In the genomic region with DNA sequence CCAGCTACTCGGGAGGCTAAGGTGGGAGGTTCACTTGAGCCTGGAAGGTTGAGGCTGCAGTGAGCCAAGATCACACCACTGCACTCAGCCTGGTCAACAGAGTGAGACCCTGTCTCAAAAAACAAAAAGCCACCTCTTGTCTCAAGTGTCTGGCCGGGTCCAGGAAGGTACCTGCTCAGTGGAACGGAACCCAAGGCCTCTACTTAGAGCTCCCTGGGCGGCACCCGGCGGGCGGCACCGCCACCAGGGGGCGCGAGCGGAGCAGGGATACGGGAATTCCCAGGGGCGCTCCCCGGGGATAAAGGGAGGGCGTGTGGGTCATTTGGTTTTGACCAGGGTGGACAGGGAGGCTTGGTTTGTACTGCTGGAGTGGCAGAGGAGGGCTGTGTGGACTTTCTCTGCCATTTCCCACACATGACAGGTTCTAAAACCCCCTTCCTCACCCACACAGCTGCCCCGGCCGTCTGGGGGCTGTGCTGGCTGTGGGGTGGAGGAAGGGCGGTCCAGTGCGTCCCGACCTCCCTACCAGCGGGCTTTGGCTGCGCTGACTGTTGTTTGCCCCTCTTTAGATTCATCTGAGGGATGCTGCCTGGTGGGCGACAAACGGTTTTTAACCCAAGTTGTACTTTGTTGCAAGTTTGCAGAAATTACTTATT, we compare ENCODE assay signal across 7 cellular contexts.
DNase-seq lines count a peak whose midpoint lies in the region; ATAC-seq and TF ChIP-seq lines count a peak whose summit lies in the region.

No MANE protein-coding gene starts in this region.

- H3K4me1 Mint-ChIP-seq in endodermal cell = peaks cover under 1% of the 10 kb centered on the region
- peaks cover 22 to 26% of the 10 kb centered on the region in 2 donors for H3K4me1 Mint-ChIP-seq in natural killer cell treated with Interleukin-12 subunit alpha and Interleukin-12 subunit beta and Interleukin-15 and Interleukin-18, amount 100 ng/mL, for 72 hours (ENCODE audit: low read depth in 2 of 2)

- TF ChIP-seq CTCF in GM12874 (IDR thresholded peaks at IDR 0.05; ENCODE audit: insufficient read depth, low read depth, low read length) (peak; percentile 82), WERI-Rb-1 (IDR thresholded peaks at IDR 0.05; ENCODE audit: low read depth, low read length) (peak; percentile 88), endodermal cell (conservative IDR thresholded peaks at IDR 0.05) (peak; percentile 97)

- H3K9me3 Mint-ChIP-seq in endodermal cell = no peaks in the 10 kb centered on the region
- H3K9me3 Mint-ChIP-seq in natural killer cell treated with Interleukin-12 subunit alpha and Interleukin-12 subunit beta and Interleukin-15 and Interleukin-18, amount 100 ng/mL, for 72 hours = no peaks in the 10 kb centered on the region

- WGBS in endodermal cell (ENCODE audit: insufficient coverage in 1 of 2, insufficient read length in 1 of 2), 2 experiments = 46 to 52% methylated on average over 15 to 24 of the region's 24 CpGs

- no peak overlapping the region for H3K4me3 Mint-ChIP-seq in endodermal cell
- H3K4me3 Mint-ChIP-seq in natural killer cell treated with Interleukin-12 subunit alpha and Interleukin-12 subunit beta and Interleukin-15 and Interleukin-18, amount 100 ng/mL, for 72 hours = no peak overlapping the region

- no peaks in the 10 kb centered on the region; the same call in 1 of the 2 replicates for H3K36me3 ChIP-seq in WERI-Rb-1
- H3K36me3 ChIP-seq in endodermal cell (ENCODE audit: control insufficient read depth, insufficient read depth, low read length) = no peaks in the 10 kb centered on the region

- H3K9me3 ChIP-seq in WERI-Rb-1 (ENCODE audit: severe bottlenecking) (no peaks in the 10 kb centered on the region), endodermal cell (ENCODE audit: control insufficient read depth, low read length) (no peaks in the 10 kb centered on the region)

- H3K4me1 ChIP-seq in endodermal cell (ENCODE audit: control insufficient read depth, insufficient read depth, low read length) = no peaks in the 10 kb centered on the region

- peaks cover 9% of the 10 kb centered on the region for H3K27me3 Mint-ChIP-seq in endodermal cell (ENCODE audit: insufficient read depth)
- H3K27me3 Mint-ChIP-seq in natural killer cell treated with Interleukin-12 subunit alpha and Interleukin-12 subunit beta and Interleukin-15 and Interleukin-18, amount 100 ng/mL, for 72 hours = no peaks in the 10 kb centered on the region

- DNase-seq in WERI-Rb-1 (peak; percentile 77), endodermal cell (peak; percentile 92), amniotic stem cell (lab: John Stamatoyannopoulos, UW) (no peak)
- peak; percentile 78 for DNase-seq in natural killer cell treated with Interleukin-12 subunit alpha and Interleukin-12 subunit beta and Interleukin-15 and Interleukin-18, amount 100 ng/mL, for 72 hours (ENCODE audit: low spot score)

- H3K27me3 ChIP-seq in WERI-Rb-1 (ENCODE audit: insufficient read depth, low read depth, severe bottlenecking) (no peaks in the 10 kb centered on the region), endodermal cell (ENCODE audit: control insufficient read depth, insufficient read depth, low read length, poor library complexity, severe bottlenecking) (no peaks in the 10 kb centered on the region)

- H3K36me3 Mint-ChIP-seq in endodermal cell (ENCODE audit: low read depth) = peaks cover 2% of the 10 kb centered on the region
- H3K36me3 Mint-ChIP-seq in natural killer cell treated with Interleukin-12 subunit alpha and Interleukin-12 subunit beta and Interleukin-15 and Interleukin-18, amount 100 ng/mL, for 72 hours = no peaks in the 10 kb centered on the region

- no peak overlapping the region for H3K27ac Mint-ChIP-seq in endodermal cell
- H3K27ac Mint-ChIP-seq in natural killer cell treated with Interleukin-12 subunit alpha and Interleukin-12 subunit beta and Interleukin-15 and Interleukin-18, amount 100 ng/mL, for 72 hours = no peak overlapping the region

- ATAC-seq in HG03095 (IDR thresholded peaks at IDR 0.05; ENCODE audit: unreplicated experiment) (peak; percentile 45), GM21717 (IDR thresholded peaks at IDR 0.05; ENCODE audit: unreplicated experiment) (no peak)
- ATAC-seq in natural killer cell treated with Interleukin-12 subunit alpha and Interleukin-12 subunit beta and Interleukin-15 and Interleukin-18, amount 100 ng/mL, for 72 hours = peak; percentile 49 to 80

- H3K9ac ChIP-seq in endodermal cell (ENCODE audit: extremely low read depth, low read length, poor library complexity, severe bottlenecking) = no peak overlapping the region

- H3K27ac ChIP-seq in WERI-Rb-1 = no peak overlapping the region
- H3K27ac ChIP-seq in endodermal cell (ENCODE audit: low read depth, low read length) = no peak overlapping the region

- no peak overlapping the region for H3K4me3 ChIP-seq in WERI-Rb-1 (ENCODE audit: low read depth, low read length)
- H3K4me3 ChIP-seq in endodermal cell (ENCODE audit: low read length) = no peak overlapping the region
